Comparison of ENCODE assay signal across 8 cellular contexts in genomic region chr17:19447085-19447583, GRCh38. TPM values are rescaled to one million over a fixed set of nuclear protein-coding genes. Genes with fewer than 3 reads are reported as not detected.
DNase-seq lines count a peak whose midpoint lies in the region; ATAC-seq and TF ChIP-seq lines count a peak whose summit lies in the region.

No MANE protein-coding gene starts in this region.

- no peaks in the 10 kb centered on the region for H3K36me3 ChIP-seq in heart right ventricle
- no peaks in the 10 kb centered on the region for H3K36me3 ChIP-seq in psoas muscle (ENCODE audit: insufficient read depth in 1 of 2, low read depth in 1 of 2)
- no peaks in the 10 kb centered on the region for H3K36me3 ChIP-seq in aorta (ENCODE audit: control insufficient read depth in 1 of 2, insufficient read depth in 2 of 2, low read length in 1 of 2)

- 32 to 33% methylated on average over 3 of the region's 3 CpGs for WGBS in heart right ventricle, 2 donors
- WGBS in psoas muscle, 3 donors, result 28 to 32% (median 31%) methylated on average over 3 of the region's 3 CpGs
- 4% methylated on average over 3 of the region's 3 CpGs for WGBS in aorta, 2 donors

- H3K9me3 ChIP-seq in heart right ventricle (peaks cover 0 to 21% (median 8%) of the 10 kb centered on the region in 11 donors), psoas muscle (no peaks in the 10 kb centered on the region), aorta (ENCODE audit: control insufficient read depth, low read length) (no peaks in the 10 kb centered on the region)

- H3K27ac ChIP-seq in heart right ventricle, result peak overlapping the region in 3 of 10 donors; percentile 8 to 45 (median 17)
- H3K27ac ChIP-seq in psoas muscle, result peak overlapping the region; percentile 55
- H3K27ac ChIP-seq in aorta (ENCODE audit: low read depth in 1 of 2, low read length in 2 of 2), result peak overlapping the region in 1 of 2 donors; percentile 92

- peak; percentile 84 for DNase-seq in GM03348 (ENCODE audit: low spot score)
- DNase-seq in NCI-H1417 (lab: John Stamatoyannopoulos, UW), result peak; percentile 47 to 81 (median 56)
- peak in 4 of 5 experiments; percentile 41 to 59 (median 46) for DNase-seq in T-helper 2 cell
- peak in 45 of 56 donors; percentile 24 to 94 (median 63) for DNase-seq in amygdala (lab: John Stamatoyannopoulos, UW)
- peak in 1 of 2 donors; percentile 82 for DNase-seq in heart right ventricle
- peak in 1 of 2 donors; percentile 31 for DNase-seq in psoas muscle
- DNase-seq in aorta, result peak; percentile 64 to 80

- peaks cover 0 to 24% (median 3%) of the 10 kb centered on the region in 9 donors for H3K4me1 ChIP-seq in heart right ventricle
- H3K4me1 ChIP-seq in psoas muscle, result peaks cover 5% of the 10 kb centered on the region
- H3K4me1 ChIP-seq in aorta (ENCODE audit: control insufficient read depth in 1 of 2, insufficient read depth in 2 of 2, low read length in 2 of 2), result peaks cover 0 to 5% of the 10 kb centered on the region in 2 donors

- ATAC-seq in heart right ventricle (peak; percentile 55 to 86 (median 77)), psoas muscle (peak; percentile 70 to 91 (median 78)), aorta (ENCODE audit: low FRiP score) (peak; percentile 90), GM21360 (IDR thresholded peaks at IDR 0.05; ENCODE audit: unreplicated experiment) (no peak)

- H3K27me3 ChIP-seq in heart right ventricle, result no peaks in the 10 kb centered on the region
- H3K27me3 ChIP-seq in psoas muscle (ENCODE audit: insufficient read depth in 3 of 3, low read length in 2 of 3), result no peaks in the 10 kb centered on the region
- no peaks in the 10 kb centered on the region for H3K27me3 ChIP-seq in aorta (ENCODE audit: control insufficient read depth in 1 of 2, insufficient read depth in 2 of 2, low read length in 1 of 2)

- TF ChIP-seq CTCF in heart right ventricle (IDR thresholded peaks at IDR 0.05) (peak; percentile 88 to 98 (median 95)), psoas muscle (IDR thresholded peaks at IDR 0.05) (peak; percentile 98)

- no peak overlapping the region for H3K4me3 ChIP-seq in heart right ventricle
- no peak overlapping the region for H3K4me3 ChIP-seq in psoas muscle
- H3K4me3 ChIP-seq in aorta (ENCODE audit: low read length in 2 of 2), result no peak overlapping the region

- intact Hi-C loops in heart right ventricle (cut with DNase I), result loop anchor here in 8 of 10 donors (1.0 to 5.0 kb wide), 6 partner anchors 70 to 130 kb away; partner anchors contain the start of genes B9D1 (in 5 of the 8) and MAPK7 (in 2 of the 8)
- intact Hi-C loops in psoas muscle (cut with DNase I), result loop anchor here in 1 of 2 donors (2.0 kb wide), 1 partner anchor 84 kb away; the partner anchor contains the start of gene B9D1
- intact Hi-C loops in aorta (cut with DNase I), result loop anchor here (1.0 to 5.0 kb wide), 5 partner anchors 60 to 320 kb away; partner anchors contain the start of genes B9D1 (in 2 of the 2) and MAPK7 (in 1 of the 2)

RNA-seq across cellular contexts. Expression of gene RNF112, which starts 36.1 kb away (rescaled TPM):
- total RNA-seq in heart right ventricle (1 to 10 TPM in 5 of 10 donors, under 1 TPM in 5; 0.64 to 4.2 (median 1.0) TPM), psoas muscle (1 to 10 TPM in 2 of 4 donors, under 1 TPM in 2; 0.49 to 1.3 (median 0.85) TPM), aorta (1 to 10 TPM; 5.4 to 9.9 TPM)
- polyA plus RNA-seq in heart right ventricle (1 to 10 TPM; 4.4 to 8.1 TPM), psoas muscle (1 to 10 TPM in 2 of 3 donors, under 1 TPM in 1; 0.25 to 1.5 (median 1.3) TPM), aorta (1 to 10 TPM; 5.1 to 7.5 TPM)
